ENCODE assay signal across 1 cellular context in the genomic region with DNA sequence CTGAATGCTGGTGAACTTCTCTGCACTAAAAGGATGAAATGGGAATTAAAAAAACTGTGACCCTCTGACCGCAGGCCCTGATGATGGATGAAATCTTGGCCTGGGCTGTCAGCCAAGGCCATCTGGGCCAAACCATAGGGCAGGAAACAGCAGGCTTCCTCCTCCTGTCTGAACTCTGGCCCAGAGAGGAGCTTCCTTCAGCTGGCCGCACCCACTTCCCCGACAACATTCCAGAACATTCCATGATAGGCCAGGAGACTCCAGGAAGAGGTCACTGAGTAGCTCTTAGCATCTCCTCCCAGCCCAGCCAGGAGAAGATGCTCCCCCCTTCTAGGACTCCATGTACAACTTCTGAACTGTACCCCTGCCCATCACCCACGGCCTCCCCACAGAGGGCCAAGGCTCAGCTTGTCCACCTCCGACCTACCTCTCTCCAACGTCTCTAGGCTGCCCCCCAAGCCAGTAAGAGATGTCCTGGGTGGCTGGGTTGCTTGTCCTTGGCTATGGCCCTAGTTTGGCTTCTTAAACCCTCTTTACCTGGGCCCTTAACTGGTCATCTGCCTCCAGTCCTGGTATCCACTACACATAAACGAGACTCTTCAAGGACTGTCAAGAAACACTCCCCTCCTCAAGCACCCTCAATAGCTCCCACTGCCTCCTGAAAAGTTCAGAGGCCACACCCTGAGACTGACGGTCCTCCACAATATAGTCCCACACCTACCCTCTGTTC.
TF ChIP-seq lines count a peak whose summit lies in the region.

No MANE protein-coding gene starts in this region.

TF ChIP-seq in HepG2, 621 proteins besides CTCF, POLR2A, EP300 and RAD21 (continued from another document and continues in another):
- TF ChIP-seq, protein P1, sequence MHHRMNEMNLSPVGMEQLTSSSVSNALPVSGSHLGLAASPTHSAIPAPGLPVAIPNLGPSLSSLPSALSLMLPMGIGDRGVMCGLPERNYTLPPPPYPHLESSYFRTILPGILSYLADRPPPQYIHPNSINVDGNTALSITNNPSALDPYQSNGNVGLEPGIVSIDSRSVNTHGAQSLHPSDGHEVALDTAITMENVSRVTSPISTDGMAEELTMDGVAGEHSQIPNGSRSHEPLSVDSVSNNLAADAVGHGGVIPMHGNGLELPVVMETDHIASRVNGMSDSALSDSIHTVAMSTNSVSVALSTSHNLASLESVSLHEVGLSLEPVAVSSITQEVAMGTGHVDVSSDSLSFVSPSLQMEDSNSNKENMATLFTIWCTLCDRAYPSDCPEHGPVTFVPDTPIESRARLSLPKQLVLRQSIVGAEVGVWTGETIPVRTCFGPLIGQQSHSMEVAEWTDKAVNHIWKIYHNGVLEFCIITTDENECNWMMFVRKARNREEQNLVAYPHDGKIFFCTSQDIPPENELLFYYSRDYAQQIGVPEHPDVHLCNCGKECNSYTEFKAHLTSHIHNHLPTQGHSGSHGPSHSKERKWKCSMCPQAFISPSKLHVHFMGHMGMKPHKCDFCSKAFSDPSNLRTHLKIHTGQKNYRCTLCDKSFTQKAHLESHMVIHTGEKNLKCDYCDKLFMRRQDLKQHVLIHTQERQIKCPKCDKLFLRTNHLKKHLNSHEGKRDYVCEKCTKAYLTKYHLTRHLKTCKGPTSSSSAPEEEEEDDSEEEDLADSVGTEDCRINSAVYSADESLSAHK (CRISPR knock-in tag; IDR thresholded peaks at IDR 0.05; ENCODE audit: borderline replicate concordance), result no peak
- TF ChIP-seq ZNF547 (CRISPR knock-in tag; IDR thresholded peaks at IDR 0.05), result no peak
- TF ChIP-seq, protein P2, sequence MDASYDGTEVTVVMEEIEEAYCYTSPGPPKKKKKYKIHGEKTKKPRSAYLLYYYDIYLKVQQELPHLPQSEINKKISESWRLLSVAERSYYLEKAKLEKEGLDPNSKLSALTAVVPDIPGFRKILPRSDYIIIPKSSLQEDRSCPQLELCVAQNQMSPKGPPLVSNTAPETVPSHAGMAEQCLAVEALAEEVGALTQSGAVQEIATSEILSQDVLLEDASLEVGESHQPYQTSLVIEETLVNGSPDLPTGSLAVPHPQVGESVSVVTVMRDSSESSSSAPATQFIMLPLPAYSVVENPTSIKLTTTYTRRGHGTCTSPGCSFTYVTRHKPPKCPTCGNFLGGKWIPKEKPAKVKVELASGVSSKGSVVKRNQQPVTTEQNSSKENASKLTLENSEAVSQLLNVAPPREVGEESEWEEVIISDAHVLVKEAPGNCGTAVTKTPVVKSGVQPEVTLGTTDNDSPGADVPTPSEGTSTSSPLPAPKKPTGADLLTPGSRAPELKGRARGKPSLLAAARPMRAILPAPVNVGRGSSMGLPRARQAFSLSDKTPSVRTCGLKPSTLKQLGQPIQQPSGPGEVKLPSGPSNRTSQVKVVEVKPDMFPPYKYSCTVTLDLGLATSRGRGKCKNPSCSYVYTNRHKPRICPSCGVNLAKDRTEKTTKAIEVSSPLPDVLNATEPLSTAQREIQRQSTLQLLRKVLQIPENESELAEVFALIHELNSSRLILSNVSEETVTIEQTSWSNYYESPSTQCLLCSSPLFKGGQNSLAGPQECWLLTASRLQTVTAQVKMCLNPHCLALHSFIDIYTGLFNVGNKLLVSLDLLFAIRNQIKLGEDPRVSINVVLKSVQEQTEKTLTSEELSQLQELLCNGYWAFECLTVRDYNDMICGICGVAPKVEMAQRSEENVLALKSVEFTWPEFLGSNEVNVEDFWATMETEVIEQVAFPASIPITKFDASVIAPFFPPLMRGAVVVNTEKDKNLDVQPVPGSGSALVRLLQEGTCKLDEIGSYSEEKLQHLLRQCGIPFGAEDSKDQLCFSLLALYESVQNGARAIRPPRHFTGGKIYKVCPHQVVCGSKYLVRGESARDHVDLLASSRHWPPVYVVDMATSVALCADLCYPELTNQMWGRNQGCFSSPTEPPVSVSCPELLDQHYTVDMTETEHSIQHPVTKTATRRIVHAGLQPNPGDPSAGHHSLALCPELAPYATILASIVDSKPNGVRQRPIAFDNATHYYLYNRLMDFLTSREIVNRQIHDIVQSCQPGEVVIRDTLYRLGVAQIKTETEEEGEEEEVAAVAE (CRISPR knock-in tag; IDR thresholded peaks at IDR 0.05; ENCODE audit: borderline replicate concordance), result no peak
- TF ChIP-seq ZBTB7B (CRISPR knock-in tag; IDR thresholded peaks at IDR 0.05), result no peak
- 0 out of 2 replicates have a peak, but pooled peaks have one; percentile 25 for TF ChIP-seq SP5 (CRISPR knock-in tag; IDR thresholded peaks at IDR 0.05; ENCODE audit: borderline replicate concordance, low read depth)
- no peak for TF ChIP-seq ZNF205 (CRISPR knock-in tag; IDR thresholded peaks at IDR 0.05)
- no peak for TF ChIP-seq IRF2 (CRISPR knock-in tag; IDR thresholded peaks at IDR 0.05)
- TF ChIP-seq TSC22D2 (CRISPR knock-in tag; IDR thresholded peaks at IDR 0.05; ENCODE audit: borderline replicate concordance), result no peak
- no peak for TF ChIP-seq ZSCAN12 (CRISPR knock-in tag; IDR thresholded peaks at IDR 0.05)
- TF ChIP-seq, protein P3, sequence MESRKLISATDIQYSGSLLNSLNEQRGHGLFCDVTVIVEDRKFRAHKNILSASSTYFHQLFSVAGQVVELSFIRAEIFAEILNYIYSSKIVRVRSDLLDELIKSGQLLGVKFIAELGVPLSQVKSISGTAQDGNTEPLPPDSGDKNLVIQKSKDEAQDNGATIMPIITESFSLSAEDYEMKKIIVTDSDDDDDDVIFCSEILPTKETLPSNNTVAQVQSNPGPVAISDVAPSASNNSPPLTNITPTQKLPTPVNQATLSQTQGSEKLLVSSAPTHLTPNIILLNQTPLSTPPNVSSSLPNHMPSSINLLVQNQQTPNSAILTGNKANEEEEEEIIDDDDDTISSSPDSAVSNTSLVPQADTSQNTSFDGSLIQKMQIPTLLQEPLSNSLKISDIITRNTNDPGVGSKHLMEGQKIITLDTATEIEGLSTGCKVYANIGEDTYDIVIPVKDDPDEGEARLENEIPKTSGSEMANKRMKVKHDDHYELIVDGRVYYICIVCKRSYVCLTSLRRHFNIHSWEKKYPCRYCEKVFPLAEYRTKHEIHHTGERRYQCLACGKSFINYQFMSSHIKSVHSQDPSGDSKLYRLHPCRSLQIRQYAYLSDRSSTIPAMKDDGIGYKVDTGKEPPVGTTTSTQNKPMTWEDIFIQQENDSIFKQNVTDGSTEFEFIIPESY (CRISPR knock-in tag; IDR thresholded peaks at IDR 0.05), result no peak
- TF ChIP-seq, protein P4, sequence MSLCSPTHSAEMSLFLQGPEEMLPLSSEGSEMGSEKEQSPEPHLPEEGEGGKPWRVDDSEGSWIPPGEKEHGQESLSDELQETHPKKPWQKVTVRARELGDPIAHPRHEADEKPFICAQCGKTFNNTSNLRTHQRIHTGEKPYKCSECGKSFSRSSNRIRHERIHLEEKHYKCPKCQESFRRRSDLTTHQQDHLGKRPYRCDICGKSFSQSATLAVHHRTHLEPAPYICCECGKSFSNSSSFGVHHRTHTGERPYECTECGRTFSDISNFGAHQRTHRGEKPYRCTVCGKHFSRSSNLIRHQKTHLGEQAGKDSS (CRISPR knock-in tag; IDR thresholded peaks at IDR 0.05; ENCODE audit: borderline replicate concordance, low read depth), result no peak
- no peak for TF ChIP-seq SNAPC2 (CRISPR knock-in tag; IDR thresholded peaks at IDR 0.05)
- peak; percentile 35; the same call in 1 of the 2 replicates for TF ChIP-seq SP4 (CRISPR knock-in tag; IDR thresholded peaks at IDR 0.05)
- TF ChIP-seq, protein P5, sequence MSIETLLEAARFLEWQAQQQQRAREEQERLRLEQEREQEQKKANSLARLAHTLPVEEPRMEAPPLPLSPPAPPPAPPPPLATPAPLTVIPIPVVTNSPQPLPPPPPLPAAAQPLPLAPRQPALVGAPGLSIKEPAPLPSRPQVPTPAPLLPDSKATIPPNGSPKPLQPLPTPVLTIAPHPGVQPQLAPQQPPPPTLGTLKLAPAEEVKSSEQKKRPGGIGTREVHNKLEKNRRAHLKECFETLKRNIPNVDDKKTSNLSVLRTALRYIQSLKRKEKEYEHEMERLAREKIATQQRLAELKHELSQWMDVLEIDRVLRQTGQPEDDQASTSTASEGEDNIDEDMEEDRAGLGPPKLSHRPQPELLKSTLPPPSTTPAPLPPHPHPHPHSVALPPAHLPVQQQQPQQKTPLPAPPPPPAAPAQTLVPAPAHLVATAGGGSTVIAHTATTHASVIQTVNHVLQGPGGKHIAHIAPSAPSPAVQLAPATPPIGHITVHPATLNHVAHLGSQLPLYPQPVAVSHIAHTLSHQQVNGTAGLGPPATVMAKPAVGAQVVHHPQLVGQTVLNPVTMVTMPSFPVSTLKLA (IDR thresholded peaks at IDR 0.05), result no peak
- no peak for TF ChIP-seq NFATC3 (CRISPR knock-in tag; IDR thresholded peaks at IDR 0.05)
- TF ChIP-seq, protein P6, sequence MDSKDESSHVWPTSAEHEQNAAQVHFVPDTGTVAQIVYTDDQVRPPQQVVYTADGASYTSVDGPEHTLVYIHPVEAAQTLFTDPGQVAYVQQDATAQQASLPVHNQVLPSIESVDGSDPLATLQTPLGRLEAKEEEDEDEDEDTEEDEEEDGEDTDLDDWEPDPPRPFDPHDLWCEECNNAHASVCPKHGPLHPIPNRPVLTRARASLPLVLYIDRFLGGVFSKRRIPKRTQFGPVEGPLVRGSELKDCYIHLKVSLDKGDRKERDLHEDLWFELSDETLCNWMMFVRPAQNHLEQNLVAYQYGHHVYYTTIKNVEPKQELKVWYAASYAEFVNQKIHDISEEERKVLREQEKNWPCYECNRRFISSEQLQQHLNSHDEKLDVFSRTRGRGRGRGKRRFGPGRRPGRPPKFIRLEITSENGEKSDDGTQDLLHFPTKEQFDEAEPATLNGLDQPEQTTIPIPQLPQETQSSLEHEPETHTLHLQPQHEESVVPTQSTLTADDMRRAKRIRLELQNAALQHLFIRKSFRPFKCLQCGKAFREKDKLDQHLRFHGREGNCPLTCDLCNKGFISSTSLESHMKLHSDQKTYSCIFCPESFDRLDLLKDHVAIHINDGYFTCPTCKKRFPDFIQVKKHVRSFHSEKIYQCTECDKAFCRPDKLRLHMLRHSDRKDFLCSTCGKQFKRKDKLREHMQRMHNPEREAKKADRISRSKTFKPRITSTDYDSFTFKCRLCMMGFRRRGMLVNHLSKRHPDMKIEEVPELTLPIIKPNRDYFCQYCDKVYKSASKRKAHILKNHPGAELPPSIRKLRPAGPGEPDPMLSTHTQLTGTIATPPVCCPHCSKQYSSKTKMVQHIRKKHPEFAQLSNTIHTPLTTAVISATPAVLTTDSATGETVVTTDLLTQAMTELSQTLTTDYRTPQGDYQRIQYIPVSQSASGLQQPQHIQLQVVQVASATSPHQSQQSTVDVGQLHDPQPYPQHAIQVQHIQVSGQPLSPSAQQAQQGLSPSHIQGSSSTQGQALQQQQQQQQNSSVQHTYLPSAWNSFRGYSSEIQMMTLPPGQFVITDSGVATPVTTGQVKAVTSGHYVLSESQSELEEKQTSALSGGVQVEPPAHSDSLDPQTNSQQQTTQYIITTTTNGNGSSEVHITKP (CRISPR knock-in tag; IDR thresholded peaks at IDR 0.05; ENCODE audit: low read depth), result peak; percentile 89
- TF ChIP-seq, protein P7, sequence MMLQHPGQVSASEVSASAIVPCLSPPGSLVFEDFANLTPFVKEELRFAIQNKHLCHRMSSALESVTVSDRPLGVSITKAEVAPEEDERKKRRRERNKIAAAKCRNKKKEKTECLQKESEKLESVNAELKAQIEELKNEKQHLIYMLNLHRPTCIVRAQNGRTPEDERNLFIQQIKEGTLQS (CRISPR knock-in tag; IDR thresholded peaks at IDR 0.05), result no peak
- TF ChIP-seq, protein P8, sequence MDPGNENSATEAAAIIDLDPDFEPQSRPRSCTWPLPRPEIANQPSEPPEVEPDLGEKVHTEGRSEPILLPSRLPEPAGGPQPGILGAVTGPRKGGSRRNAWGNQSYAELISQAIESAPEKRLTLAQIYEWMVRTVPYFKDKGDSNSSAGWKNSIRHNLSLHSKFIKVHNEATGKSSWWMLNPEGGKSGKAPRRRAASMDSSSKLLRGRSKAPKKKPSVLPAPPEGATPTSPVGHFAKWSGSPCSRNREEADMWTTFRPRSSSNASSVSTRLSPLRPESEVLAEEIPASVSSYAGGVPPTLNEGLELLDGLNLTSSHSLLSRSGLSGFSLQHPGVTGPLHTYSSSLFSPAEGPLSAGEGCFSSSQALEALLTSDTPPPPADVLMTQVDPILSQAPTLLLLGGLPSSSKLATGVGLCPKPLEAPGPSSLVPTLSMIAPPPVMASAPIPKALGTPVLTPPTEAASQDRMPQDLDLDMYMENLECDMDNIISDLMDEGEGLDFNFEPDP (CRISPR knock-in tag; conservative IDR thresholded peaks at IDR 0.05), result no peak
- TF ChIP-seq HIVEP1 (CRISPR knock-in tag; IDR thresholded peaks at IDR 0.05), result 0 out of 2 replicates have a peak, but pooled peaks have one; percentile 21
- TF ChIP-seq ZBTB21 (CRISPR knock-in tag; IDR thresholded peaks at IDR 0.05), result no peak
- TF ChIP-seq, protein P9, sequence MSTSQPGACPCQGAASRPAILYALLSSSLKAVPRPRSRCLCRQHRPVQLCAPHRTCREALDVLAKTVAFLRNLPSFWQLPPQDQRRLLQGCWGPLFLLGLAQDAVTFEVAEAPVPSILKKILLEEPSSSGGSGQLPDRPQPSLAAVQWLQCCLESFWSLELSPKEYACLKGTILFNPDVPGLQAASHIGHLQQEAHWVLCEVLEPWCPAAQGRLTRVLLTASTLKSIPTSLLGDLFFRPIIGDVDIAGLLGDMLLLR (CRISPR knock-in tag; IDR thresholded peaks at IDR 0.05), result 0 out of 2 replicates have a peak, but pooled peaks have one; percentile 50
- TF ChIP-seq, protein P10, sequence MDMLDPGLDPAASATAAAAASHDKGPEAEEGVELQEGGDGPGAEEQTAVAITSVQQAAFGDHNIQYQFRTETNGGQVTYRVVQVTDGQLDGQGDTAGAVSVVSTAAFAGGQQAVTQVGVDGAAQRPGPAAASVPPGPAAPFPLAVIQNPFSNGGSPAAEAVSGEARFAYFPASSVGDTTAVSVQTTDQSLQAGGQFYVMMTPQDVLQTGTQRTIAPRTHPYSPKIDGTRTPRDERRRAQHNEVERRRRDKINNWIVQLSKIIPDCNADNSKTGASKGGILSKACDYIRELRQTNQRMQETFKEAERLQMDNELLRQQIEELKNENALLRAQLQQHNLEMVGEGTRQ (IDR thresholded peaks at IDR 0.05; ENCODE audit: low read depth, low read length), result no peak
- TF ChIP-seq, protein P10 (CRISPR knock-in tag; IDR thresholded peaks at IDR 0.05; ENCODE audit: borderline replicate concordance), result no peak
- no peak for TF ChIP-seq NFIC (IDR thresholded peaks at IDR 0.05; ENCODE audit: low read length)
- no peak for TF ChIP-seq HCFC1 (IDR thresholded peaks at IDR 0.05; ENCODE audit: low read depth, low read length)
- TF ChIP-seq ZNF543 (CRISPR knock-in tag; IDR thresholded peaks at IDR 0.05), result no peak
- peak; percentile 66; the same call in 1 of the 2 replicates for TF ChIP-seq ZBTB38 (CRISPR knock-in tag; IDR thresholded peaks at IDR 0.05)
- no peak for TF ChIP-seq TAF15 (IDR thresholded peaks at IDR 0.05; ENCODE audit: low read depth, low read length, poor library complexity, severe bottlenecking)
- TF ChIP-seq SMAD9 (CRISPR knock-in tag; IDR thresholded peaks at IDR 0.05), result no peak
- TF ChIP-seq KDM6A (CRISPR knock-in tag; IDR thresholded peaks at IDR 0.05; ENCODE audit: low read depth), result no peak
- TF ChIP-seq HHEX (CRISPR knock-in tag; IDR thresholded peaks at IDR 0.05), result no peak
